ENCODE assay signal across 1 cellular context in genomic region chr9:134182554-134183219, GRCh38.
TF ChIP-seq lines count a peak whose summit lies in the region.

No MANE protein-coding gene starts in this region.

TF ChIP-seq in SK-N-SH, 30 proteins besides CTCF, POLR2A, EP300 and RAD21 (continued from another document):
- TF ChIP-seq REST (IDR thresholded peaks at IDR 0.05; ENCODE audit: low read depth, low read length) (no peak), IRF3 (IDR thresholded peaks at IDR 0.05; ENCODE audit: low read depth, low read length) (no peak), EZH2phosphoT487 (IDR thresholded peaks at IDR 0.05; ENCODE audit: borderline replicate concordance, low read depth) (no peak), SIN3A (IDR thresholded peaks at IDR 0.05; ENCODE audit: borderline replicate concordance, low read depth, low read length) (no peak), USF2 (IDR thresholded peaks at IDR 0.05; ENCODE audit: borderline replicate concordance, low read depth, low read length) (no peak), FOXJ3 (CRISPR knock-in tag; IDR thresholded peaks at IDR 0.05) (no peak), FOXM1 (IDR thresholded peaks at IDR 0.05; ENCODE audit: low read depth) (no peak), NFIC (IDR thresholded peaks at IDR 0.05; ENCODE audit: borderline replicate concordance) (no peak), POLR2AphosphoS5 (IDR thresholded peaks at IDR 0.05; ENCODE audit: low read depth, low read length) (no peak), PBX3 (IDR thresholded peaks at IDR 0.05) (no peak)
